14 cellular contexts compared by ENCODE assay signal in genomic region chr10:46549171-46550075, GRCh38. TPM values are rescaled to one million over a fixed set of nuclear protein-coding genes. Genes with fewer than 3 reads are reported as not detected.
DNase-seq lines count a peak whose midpoint lies in the region; ATAC-seq and TF ChIP-seq lines count a peak whose summit lies in the region.
"Had no signal": no experiment of that assay in that cellular context is flagged by ENCODE, and none has a peak within 500 bp of the region (broad histone marks: within the 10 kb centered on the region; RNA-seq: fewer than 3 reads in every experiment).

No MANE protein-coding gene starts in this region.

- H3K36me3 ChIP-seq in H7 (replicated peaks; ENCODE audit: control insufficient read depth, insufficient read depth, low read length): peaks cover 8% of the 10 kb centered on the region
- H3K36me3 ChIP-seq in psoas muscle (ENCODE audit: insufficient read depth in 1 of 2, low read depth in 1 of 2): no peaks in the 10 kb centered on the region
- no peaks in the 10 kb centered on the region for H3K36me3 ChIP-seq in MG63
- H3K36me3 ChIP-seq: thoracic aorta had no signal

- no peak overlapping the region for H3K27ac ChIP-seq in psoas muscle
- H3K27ac ChIP-seq: thoracic aorta had no signal

- H3K9me3 Mint-ChIP-seq in activated CD8-positive, alpha-beta memory T cell treated with anti-CD3 and anti-CD28 coated beads, Interleukin-2, amount 10 ng/mL, durations not matched to agents 7 days and 5 days (ENCODE audit: low read depth): no peaks in the 10 kb centered on the region
- H3K9me3 Mint-ChIP-seq: activated T-helper 17 cell treated with anti-CD3 and anti-CD28 coated beads, Interleukin-2, amount 50 U/mL, for 72 hours; CD4-positive, alpha-beta memory T cell had no signal

- no peaks in the 10 kb centered on the region for H3K4me1 Mint-ChIP-seq in activated CD8-positive, alpha-beta memory T cell treated with anti-CD3 and anti-CD28 coated beads, Interleukin-2, amount 10 ng/mL, durations not matched to agents 7 days and 5 days
- H3K4me1 Mint-ChIP-seq: activated T-helper 17 cell treated with anti-CD3 and anti-CD28 coated beads, Interleukin-2, amount 50 U/mL, for 72 hours; CD4-positive, alpha-beta memory T cell had no signal

- H3K27ac Mint-ChIP-seq in activated CD8-positive, alpha-beta memory T cell treated with anti-CD3 and anti-CD28 coated beads, Interleukin-2, amount 10 ng/mL, durations not matched to agents 7 days and 5 days: no peak overlapping the region
- H3K27ac Mint-ChIP-seq: activated T-helper 17 cell treated with anti-CD3 and anti-CD28 coated beads, Interleukin-2, amount 50 U/mL, for 72 hours; CD4-positive, alpha-beta memory T cell had no signal

- no peaks in the 10 kb centered on the region for H3K27me3 Mint-ChIP-seq in activated CD8-positive, alpha-beta memory T cell treated with anti-CD3 and anti-CD28 coated beads, Interleukin-2, amount 10 ng/mL, durations not matched to agents 7 days and 5 days
- H3K27me3 Mint-ChIP-seq: activated T-helper 17 cell treated with anti-CD3 and anti-CD28 coated beads, Interleukin-2, amount 50 U/mL, for 72 hours had no signal

- H3K27me3 ChIP-seq in H7 (ENCODE audit: control insufficient read depth, insufficient read depth, low read length): no peaks in the 10 kb centered on the region
- peaks cover 0 to 24% (median 2%) of the 10 kb centered on the region in 3 donors for H3K27me3 ChIP-seq in psoas muscle (ENCODE audit: insufficient read depth in 3 of 3, low read length in 2 of 3)
- H3K27me3 ChIP-seq in MG63: no peaks in the 10 kb centered on the region

- no peaks in the 10 kb centered on the region for H3K36me3 Mint-ChIP-seq in activated CD8-positive, alpha-beta memory T cell treated with anti-CD3 and anti-CD28 coated beads, Interleukin-2, amount 10 ng/mL, durations not matched to agents 7 days and 5 days
- H3K36me3 Mint-ChIP-seq: CD4-positive, alpha-beta memory T cell had no signal

- H3K4me3 Mint-ChIP-seq in activated CD8-positive, alpha-beta memory T cell treated with anti-CD3 and anti-CD28 coated beads, Interleukin-2, amount 10 ng/mL, durations not matched to agents 7 days and 5 days: no peak overlapping the region
- H3K4me3 Mint-ChIP-seq: activated T-helper 17 cell treated with anti-CD3 and anti-CD28 coated beads, Interleukin-2, amount 50 U/mL, for 72 hours; CD4-positive, alpha-beta memory T cell had no signal

- CTCF ChIA-PET in activated CD8-positive, alpha-beta memory T cell treated with anti-CD3 and anti-CD28 coated beads, Interleukin-2, amount 10 ng/mL, durations not matched to agents 7 days and 5 days (lab: Charles Lee): no interaction called here

- no peak for ATAC-seq in activated CD8-positive, alpha-beta memory T cell treated with anti-CD3 and anti-CD28 coated beads, Interleukin-2, amount 10 ng/mL, durations not matched to agents 7 days and 5 days
- ATAC-seq in left ventricle myocardium superior (no peak), psoas muscle (no peak), HG03108 (IDR thresholded peaks at IDR 0.05; ENCODE audit: unreplicated experiment) (no peak), GM19395 (IDR thresholded peaks at IDR 0.05; ENCODE audit: unreplicated experiment) (no peak)
- ATAC-seq: activated T-helper 17 cell treated with anti-CD3 and anti-CD28 coated beads, Interleukin-2, amount 50 U/mL, for 72 hours had no signal

- no peak overlapping the region for H3K4me3 ChIP-seq in H7 (ENCODE audit: insufficient read depth, low read depth, low read length)
- H3K4me3 ChIP-seq in psoas muscle: no peak overlapping the region
- no peak overlapping the region for H3K4me3 ChIP-seq in MG63
- H3K4me3 ChIP-seq: thoracic aorta had no signal

- no peak for TF ChIP-seq CTCF in psoas muscle (IDR thresholded peaks at IDR 0.05)

- H3K4me1 ChIP-seq in psoas muscle: no peaks in the 10 kb centered on the region

- DNase-seq in H7: peak; percentile 68
- DNase-seq in activated CD8-positive, alpha-beta memory T cell treated with anti-CD3 and anti-CD28 coated beads, Interleukin-2, amount 10 ng/mL, durations not matched to agents 7 days and 5 days: peak; percentile 41
- DNase-seq in left ventricle myocardium superior: peak; percentile 39
- DNase-seq in psoas muscle: peak; percentile 10 to 56
- no peak for DNase-seq in MG63
- DNase-seq: activated CD4-positive, CD25-positive, alpha-beta regulatory T cell; hippocampal formation; mesenchymal stem cell; NCI-H2081 treated with DMSO at 0.1 percent for 48 hours had no signal

- H3K9me3 ChIP-seq in psoas muscle (no peaks in the 10 kb centered on the region), MG63 (no peaks in the 10 kb centered on the region)
- H3K9me3 ChIP-seq: thoracic aorta had no signal

- intact Hi-C loops in left ventricle myocardium superior (cut with micrococcal nuclease) (no loop called here), psoas muscle (cut with DNase I) (loop anchor here in 1 of 2 donors (10.0 kb wide), 1 partner anchor 325 kb away; no protein-coding TSS in a partner anchor)

- whole genome bisulfite sequencing in psoas muscle, 3 donors: 86 to 89% (median 87%) methylated on average over 31 of the region's 31 CpGs

RNA-seq across cellular contexts. Expression of gene GPRIN2, which starts 7.0 kb away (rescaled TPM):
- total RNA-seq in H7 (2014; rRNA removed; shearing (Covaris generic)): 4.3 and 4.7 TPM in 2 replicates
- not detected for total RNA-seq in activated CD8-positive, alpha-beta memory T cell treated with anti-CD3 and anti-CD28 coated beads, Interleukin-2, amount 10 ng/mL, durations not matched to agents 7 days and 5 days
- total RNA-seq in left ventricle myocardium superior: not detected
- total RNA-seq in psoas muscle: not detected
- not detected for polyA plus RNA-seq in psoas muscle
- total RNA-seq in MG63 (2014; rRNA removed; shearing (Covaris generic); ENCODE audit: low replicate concordance): not detected in 2 replicates
- total RNA-seq: activated T-helper 17 cell treated with anti-CD3 and anti-CD28 coated beads, Interleukin-2, amount 50 U/mL, for 72 hours; CD4-positive, alpha-beta memory T cell had no signal
- polyA plus RNA-seq: CD4-positive, alpha-beta memory T cell had no signal

RNA-seq across cellular contexts. Expression of gene SYT15, which starts 29.5 kb away (rescaled TPM):
- total RNA-seq in H7 (2014; rRNA removed; shearing (Covaris generic)): 0.04 TPM in 1 of 2 replicates, not detected in the other
- total RNA-seq in activated CD8-positive, alpha-beta memory T cell treated with anti-CD3 and anti-CD28 coated beads, Interleukin-2, amount 10 ng/mL, durations not matched to agents 7 days and 5 days: 1 to 10 TPM in 1 of 2 experiments, under 1 TPM in 1; 0.33 to 1.5 TPM
- total RNA-seq in left ventricle myocardium superior: 3.6 TPM
- 1 to 10 TPM; 1.7 to 2.8 (median 2.5) TPM for total RNA-seq in psoas muscle
- under 1 TPM; 0.18 to 0.98 (median 0.80) TPM for polyA plus RNA-seq in psoas muscle
- total RNA-seq in MG63 (2014; rRNA removed; shearing (Covaris generic); ENCODE audit: low replicate concordance): 0.76 TPM in 1 of 2 replicates, not detected in the other
